Comparison of ENCODE assay signal across 8 cellular contexts in genomic region chr7:2403718-2404648, GRCh38. TPM values are rescaled to one million over a fixed set of nuclear protein-coding genes. Genes with fewer than 3 reads are reported as not detected.
DNase-seq lines count a peak whose midpoint lies in the region; ATAC-seq and TF ChIP-seq lines count a peak whose summit lies in the region.

No MANE protein-coding gene starts in this region.

- H3K4me2 ChIP-seq in OCI-LY1 (ENCODE audit: low read length): peak overlapping the region; percentile 77

- no peak overlapping the region for H2AFZ ChIP-seq in OCI-LY1 (ENCODE audit: low read length)

- peak overlapping the region; percentile 74 for H3K4me3 ChIP-seq in HEK293 (ENCODE audit: low read depth, low read length)
- peak overlapping the region; percentile 67 for H3K4me3 ChIP-seq in OCI-LY1 (ENCODE audit: low read depth, low read length, poor library complexity, severe bottlenecking)
- peak overlapping the region; percentile 64 to 90 (median 81) for H3K4me3 ChIP-seq in adrenal gland
- H3K4me3 ChIP-seq in ovary: peak overlapping the region; percentile 100

- no peaks in the 10 kb centered on the region for H3K79me2 ChIP-seq in OCI-LY1 (ENCODE audit: insufficient read depth, low read length)

- no peaks in the 10 kb centered on the region for H3K9me3 ChIP-seq in HEK293 (ENCODE audit: control insufficient read depth, insufficient read depth, low read depth, low read length)
- H3K9me3 ChIP-seq in OCI-LY1 (ENCODE audit: low read length): no peaks in the 10 kb centered on the region
- H3K9me3 ChIP-seq in adrenal gland (replicated peaks in 1 of 3): no peaks in the 10 kb centered on the region
- no peaks in the 10 kb centered on the region for H3K9me3 ChIP-seq in ovary

- POLR2A ChIA-PET in HEK293 (lab: Yijun Ruan, JAX): interaction anchor here (0.6 to 1.9 kb wide), 5 partner anchors 9 to 391 kb away, joined by 3 to 11 read pairs (median 4); partner anchors contain the start of gene EIF3B

- peak overlapping the region; percentile 74 for H3K9ac ChIP-seq in OCI-LY1 (ENCODE audit: low read length)

- peak; percentile 41 for DNase-seq in Daoy (ENCODE audit: low read depth)
- peak in 6 of 7 donors; percentile 38 to 70 (median 54) for DNase-seq in adrenal gland
- peak; percentile 79 for DNase-seq in cardiac septum (ENCODE audit: low spot score)
- DNase-seq in ovary: peak in 4 of 5 donors; percentile 34 to 69 (median 52)
- no peak for DNase-seq in GF-D8 (lab: John Stamatoyannopoulos, UW)

- peaks cover 10% of the 10 kb centered on the region for H3K4me1 ChIP-seq in HEK293 (ENCODE audit: control insufficient read depth, insufficient read depth, low read length)
- H3K4me1 ChIP-seq in OCI-LY1 (ENCODE audit: insufficient read depth, low read length, severe bottlenecking): peaks cover 11% of the 10 kb centered on the region
- peaks cover 46 to 62% of the 10 kb centered on the region in 2 donors for H3K4me1 ChIP-seq in adrenal gland (replicated peaks in 1 of 2)
- peaks cover 12% of the 10 kb centered on the region for H3K4me1 ChIP-seq in ovary (ENCODE audit: insufficient read depth)

- 0 to 8% (median 2%) methylated on average over 12 to 69 of the region's 71 CpGs for WGBS in adrenal gland, 4 donors
- WGBS in ovary, 3 donors: 1 to 3% (median 1%) methylated on average over 43 to 71 of the region's 71 CpGs

- intact Hi-C loops in adrenal gland (cut with DNase I) (loop anchor here in 1 of 2 donors (5.0 kb wide), 1 partner anchor 47 kb away; no protein-coding TSS in a partner anchor), cardiac septum (cut with DNase I) (loop anchor here (5.0 kb wide), 1 partner anchor 47 kb away; no protein-coding TSS in a partner anchor), ovary (cut with DNase I) (no loop called here)

- H3K27ac ChIP-seq in HEK293 (ENCODE audit: extremely low read depth, low read depth, low read length) (peak overlapping the region; percentile 68; the same call in 1 of the 2 replicates), OCI-LY1 (ENCODE audit: low read depth, low read length, poor library complexity, severe bottlenecking) (no peak overlapping the region), adrenal gland (peak overlapping the region in 4 of 5 donors; percentile 55 to 89 (median 64)), ovary (peak overlapping the region in 1 of 2 donors; percentile 16)

- CTCF ChIA-PET in HEK293 (lab: Yijun Ruan, JAX): no interaction called here

- TF ChIP-seq POLR2A in adrenal gland (IDR thresholded peaks at IDR 0.05): peak in 1 of 2 donors; percentile 3
- no peak for TF ChIP-seq POLR2A in ovary (IDR thresholded peaks at IDR 0.05)

- H3K27me3 ChIP-seq in OCI-LY1 (ENCODE audit: insufficient read depth, low read length) (no peaks in the 10 kb centered on the region; the same call in 1 of the 2 replicates), adrenal gland (no peaks in the 10 kb centered on the region), ovary (no peaks in the 10 kb centered on the region)

- no peak for ATAC-seq in GM18520 (IDR thresholded peaks at IDR 0.05; ENCODE audit: unreplicated experiment)

- no peaks in the 10 kb centered on the region for H3K9me2 ChIP-seq in OCI-LY1 (ENCODE audit: low read depth, low read length)

- no peaks in the 10 kb centered on the region for H4K20me1 ChIP-seq in OCI-LY1 (ENCODE audit: insufficient read depth, low read length)

- H3K36me3 ChIP-seq in HEK293 (ENCODE audit: control insufficient read depth in 2 of 2, insufficient read depth in 1 of 2, low read length in 2 of 2): no peaks in the 10 kb centered on the region
- no peaks in the 10 kb centered on the region for H3K36me3 ChIP-seq in OCI-LY1 (ENCODE audit: insufficient read depth, low read length)
- no peaks in the 10 kb centered on the region for H3K36me3 ChIP-seq in adrenal gland (replicated peaks in 1 of 2)
- H3K36me3 ChIP-seq in ovary: no peaks in the 10 kb centered on the region

- TF ChIP-seq EP300 in ovary (IDR thresholded peaks at IDR 0.05): no peak

- no peaks in the 10 kb centered on the region for H3F3A ChIP-seq in OCI-LY1 (ENCODE audit: insufficient read depth, low read length)

- TF ChIP-seq CTCF in HEK293 (tag by site-specific recombination; IDR thresholded peaks at IDR 0.05): peak; percentile 49
- no peak for TF ChIP-seq CTCF in OCI-LY1 (IDR thresholded peaks at IDR 0.05; ENCODE audit: low read length)
- peak in 4 of 6 experiments; percentile 15 to 36 (median 28) for TF ChIP-seq CTCF in adrenal gland (IDR thresholded peaks at IDR 0.05)
- peak in 1 of 3 donors; percentile 15 for TF ChIP-seq CTCF in ovary (IDR thresholded peaks at IDR 0.05)

TF ChIP-seq in HEK293, 187 proteins besides CTCF, POLR2A, EP300 and RAD21 (continues in another document):
- TF ChIP-seq GLIS1 (tag by site-specific recombination; IDR thresholded peaks at IDR 0.05) (0 out of 2 replicates have a peak, but pooled peaks have one; percentile 5), SP2 (tag by site-specific recombination; IDR thresholded peaks at IDR 0.05) (no peak), ZNF433 (tag by site-specific recombination; IDR thresholded peaks at IDR 0.05; ENCODE audit: low read depth) (no peak), ZBTB8A (tag by site-specific recombination; IDR thresholded peaks at IDR 0.05) (peak; percentile 64), PRDM2 (tag by site-specific recombination; IDR thresholded peaks at IDR 0.05; ENCODE audit: borderline replicate concordance) (no peak), BCL11A (tag by site-specific recombination; IDR thresholded peaks at IDR 0.05; ENCODE audit: low read depth) (no peak), GLI2 (tag by site-specific recombination; IDR thresholded peaks at IDR 0.05; ENCODE audit: borderline replicate concordance, low read depth) (no peak), PATZ1 (tag by site-specific recombination; IDR thresholded peaks at IDR 0.05) (0 out of 2 replicates have a peak, but pooled peaks have one; percentile 16), ZNF2 (tag by site-specific recombination; IDR thresholded peaks at IDR 0.05) (no peak)

RNA-seq across cellular contexts. Expression of gene CHST12, which starts 0.6 kb away (rescaled TPM):
- total RNA-seq in Daoy (2014; rRNA removed; shearing (Covaris generic)): 6.3 and 7.6 TPM in 2 replicates
- total RNA-seq in adrenal gland: 10 to 100 TPM; 10.1 to 31.2 (median 21.4) TPM
- polyA plus RNA-seq in adrenal gland: 10 to 100 TPM in 2 of 3 donors, 1 to 10 TPM in 1; 2.5 to 22.3 (median 17.5) TPM
- 13.8 TPM for total RNA-seq in cardiac septum
- 10 to 100 TPM in 6 of 7 donors, 1 to 10 TPM in 1; 7.8 to 21.7 (median 12.6) TPM for total RNA-seq in ovary
- polyA plus RNA-seq in ovary: 10 to 100 TPM in 1 of 2 donors, 1 to 10 TPM in 1; 3.9 to 16.5 TPM

RNA-seq across cellular contexts. Expression of gene EIF3B, which starts 49.4 kb away (rescaled TPM):
- 334 and 348 TPM in 2 replicates for total RNA-seq in Daoy (2014; rRNA removed; shearing (Covaris generic))
- total RNA-seq in adrenal gland: 100 to 1,000 TPM in 6 of 8 donors, 10 to 100 TPM in 2; 81.4 to 149 (median 110) TPM
- polyA plus RNA-seq in adrenal gland: 100 to 1,000 TPM; 107 to 183 (median 107) TPM
- total RNA-seq in cardiac septum: 64.9 TPM
- total RNA-seq in ovary: 100 to 1,000 TPM in 6 of 7 donors, 10 to 100 TPM in 1; 67.2 to 133 (median 114) TPM
- 100 to 1,000 TPM in 1 of 2 donors, 10 to 100 TPM in 1; 62.3 to 185 TPM for polyA plus RNA-seq in ovary
